Comparison of ENCODE assay signal across 26 cellular contexts in the genomic region with DNA sequence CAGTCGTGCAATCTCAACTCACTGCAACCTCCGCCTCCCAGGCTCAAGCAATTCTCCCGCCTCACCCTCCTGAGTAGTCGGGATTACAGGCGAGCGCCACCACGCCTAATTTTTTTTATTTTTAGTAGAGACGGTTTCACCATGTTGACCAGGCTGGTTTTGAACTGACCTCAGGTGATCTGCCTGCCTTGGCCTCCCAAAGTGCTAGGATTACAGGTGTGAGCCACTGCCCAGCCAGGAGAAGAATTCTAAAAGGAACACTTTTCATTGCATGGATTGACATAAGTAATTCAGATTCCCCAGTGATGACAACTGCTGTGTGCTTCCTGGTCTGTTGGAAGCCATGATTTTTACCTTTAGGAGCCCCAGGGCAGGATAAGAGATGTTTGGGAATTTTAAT. TPM values are rescaled to one million over a fixed set of nuclear protein-coding genes. Genes with fewer than 3 reads are reported as not detected.
DNase-seq lines count a peak whose midpoint lies in the region; ATAC-seq and TF ChIP-seq lines count a peak whose summit lies in the region.
"Had no signal": no experiment of that assay in that cellular context is flagged by ENCODE, and none has a peak within 500 bp of the region (broad histone marks: within the 10 kb centered on the region; RNA-seq: fewer than 3 reads in every experiment).

No MANE protein-coding gene starts in this region.

- H3K4ac ChIP-seq in trophoblast cell (ENCODE audit: low read depth, low read length), result no peak overlapping the region

- H3K79me1 ChIP-seq in trophoblast cell (ENCODE audit: low read length), result peaks cover 5% of the 10 kb centered on the region

- no peak overlapping the region for H2AK5ac ChIP-seq in trophoblast cell (ENCODE audit: low read length)

- intact Hi-C loops in left ventricle myocardium inferior (cut with micrococcal nuclease), result no loop called here

- H3K18ac ChIP-seq in trophoblast cell (ENCODE audit: low read length), result no peak overlapping the region

- H3K14ac ChIP-seq in trophoblast cell (ENCODE audit: low read length), result no peak overlapping the region

- no peak overlapping the region for H2BK12ac ChIP-seq in trophoblast cell (ENCODE audit: low read length)

- H4K91ac ChIP-seq in trophoblast cell (ENCODE audit: low read depth, low read length), result no peak overlapping the region

- ATAC-seq in GM18909 (IDR thresholded peaks at IDR 0.05; ENCODE audit: poor library complexity, unreplicated experiment), result no peak
- no peak for ATAC-seq in HG02973 (IDR thresholded peaks at IDR 0.05; ENCODE audit: unreplicated experiment)
- ATAC-seq: activated CD4-positive, CD25-positive, alpha-beta regulatory T cell treated with anti-CD3 and anti-CD28 coated beads, Interleukin-2, amount 50 U/mL, for 24 hours; activated CD8-positive, alpha-beta T cell treated with anti-CD3 and anti-CD28 coated beads for 36 hours; activated T-helper 17 cell treated with anti-CD3 and anti-CD28 coated beads, Interleukin-2, amount 50 U/mL, for 72 hours; natural killer cell; right cardiac atrium; stimulated activated memory B cell treated with anti-CD40 and anti-IgM and Interleukin-4, amounts not matched to agents 10 μg/mL and 1 μg/mL and 100 μg/mL, for 72 hours; T-cell had no signal

- no peak overlapping the region for H4K12ac ChIP-seq in trophoblast cell (ENCODE audit: low read depth, low read length)

- no peak overlapping the region for H3K23ac ChIP-seq in trophoblast cell (ENCODE audit: low read length)

- H3K9ac ChIP-seq in iPS-18a (ENCODE audit: low read length) (no peak overlapping the region), trophoblast cell (ENCODE audit: low read length) (no peak overlapping the region)
- H3K9ac ChIP-seq: parathyroid adenoma had no signal

- H2BK120ac ChIP-seq in trophoblast cell (ENCODE audit: insufficient read depth, low read length, poor library complexity), result no peak overlapping the region

- H4K8ac ChIP-seq in trophoblast cell (ENCODE audit: low read depth, low read length), result no peak overlapping the region

- TF ChIP-seq CTCF in left ventricle myocardium inferior (IDR thresholded peaks at IDR 0.05; ENCODE audit: borderline replicate concordance) (no peak), right atrium auricular region (IDR thresholded peaks at IDR 0.05) (no peak)

- H3K4me1 ChIP-seq in left ventricle myocardium inferior (peaks cover 48% of the 10 kb centered on the region), right atrium auricular region (peaks cover 0 to 26% of the 10 kb centered on the region in 2 donors), iPS-18a (ENCODE audit: control insufficient read depth, low read depth, low read length) (peaks cover 17% of the 10 kb centered on the region), trophoblast cell (ENCODE audit: control insufficient read depth in 1 of 2, insufficient read depth in 2 of 2, low read length in 2 of 2) (peaks cover 4 to 17% of the 10 kb centered on the region in 2 experiments)
- H3K4me1 ChIP-seq: parathyroid adenoma had no signal

- no peak for DNase-seq in left ventricle myocardium inferior
- no peak for DNase-seq in right atrium auricular region (ENCODE audit: low spot score)
- peak; percentile 69 to 92 for DNase-seq in trophoblast cell
- no peak for DNase-seq in HuH-7 (ENCODE audit: low spot score)
- no peak for DNase-seq in NCI-H82 (lab: John Stamatoyannopoulos, UW)
- DNase-seq: activated CD8-positive, alpha-beta T cell treated with anti-CD3 and anti-CD28 coated beads for 36 hours; anterior cingulate cortex; cortex of kidney; GDM1; KG1; MM.1S; natural killer cell; NCI-H2029 treated with DMSO at 0.1 percent for 48 hours; RPMI8226; stimulated activated CD4-positive, alpha-beta T cell treated with anti-CD3 and anti-CD28 coated beads, Interleukin-12 subunit alpha, Interleukin-12 subunit beta, amount 100 ng/mL, for 4 hours; stimulated activated CD4-positive, alpha-beta T cell treated with anti-CD3 and anti-CD28 coated beads, Interleukin-4, amount 100 ng/mL, for 24 hours; T-cell had no signal

- no CpG with 5 or more reads among the region's 8 CpGs for WGBS in trophoblast cell (ENCODE audit: extremely low coverage, insufficient coverage, insufficient read length)

- H3K4me3 ChIP-seq in left ventricle myocardium inferior (no peak overlapping the region), right atrium auricular region (no peak overlapping the region), iPS-18a (ENCODE audit: low read length) (no peak overlapping the region), trophoblast cell (ENCODE audit: low read depth, low read length) (no peak overlapping the region)
- H3K4me3 ChIP-seq: SJSA1 had no signal

- H3K4me2 ChIP-seq in trophoblast cell (ENCODE audit: low read length), result no peak overlapping the region

- H3K27me3 ChIP-seq in left ventricle myocardium inferior (ENCODE audit: low read depth), result no peaks in the 10 kb centered on the region
- H3K27me3 ChIP-seq in right atrium auricular region, result no peaks in the 10 kb centered on the region
- no peaks in the 10 kb centered on the region for H3K27me3 ChIP-seq in iPS-18a (ENCODE audit: control insufficient read depth, insufficient read depth, low read length)
- no peaks in the 10 kb centered on the region for H3K27me3 ChIP-seq in trophoblast cell (ENCODE audit: insufficient read depth, low read length)
- H3K27me3 ChIP-seq: SJSA1 had no signal

- H3K27ac ChIP-seq in left ventricle myocardium inferior (replicated peaks) (peak overlapping the region; percentile 83), right atrium auricular region (peak overlapping the region in 1 of 2 donors; percentile 77), iPS-18a (ENCODE audit: low read length) (peak overlapping the region; percentile 39), trophoblast cell (ENCODE audit: low read depth, low read length) (no peak overlapping the region)
- H3K27ac ChIP-seq: parathyroid adenoma, SJSA1 had no signal

- H3K36me3 ChIP-seq in left ventricle myocardium inferior, result peaks cover 4% of the 10 kb centered on the region
- H3K36me3 ChIP-seq in right atrium auricular region, result peaks cover 4% of the 10 kb centered on the region
- H3K36me3 ChIP-seq in iPS-18a (ENCODE audit: control insufficient read depth, low read depth, low read length), result no peaks in the 10 kb centered on the region
- H3K36me3 ChIP-seq in trophoblast cell (ENCODE audit: control insufficient read depth in 1 of 2, insufficient read depth in 2 of 2, low read length in 2 of 2), result peaks cover 0 to 2% of the 10 kb centered on the region in 2 experiments
- H3K36me3 ChIP-seq: SJSA1 had no signal

- H2AFZ ChIP-seq in trophoblast cell (ENCODE audit: insufficient read depth, low read length, poor library complexity), result no peak overlapping the region
- H2AFZ ChIP-seq: parathyroid adenoma had no signal

- no peaks in the 10 kb centered on the region for H3K79me2 ChIP-seq in trophoblast cell (ENCODE audit: control insufficient read depth, insufficient read depth, low read length, poor library complexity)
- H3K79me2 ChIP-seq: parathyroid adenoma had no signal

- H2BK5ac ChIP-seq in trophoblast cell (ENCODE audit: low read depth, low read length, poor library complexity), result no peak overlapping the region

- no peaks in the 10 kb centered on the region for H3K9me3 ChIP-seq in left ventricle myocardium inferior (replicated peaks)
- H3K9me3 ChIP-seq in right atrium auricular region, result no peaks in the 10 kb centered on the region
- H3K9me3 ChIP-seq in iPS-18a (ENCODE audit: control insufficient read depth, low read depth, low read length), result no peaks in the 10 kb centered on the region
- H3K9me3 ChIP-seq in trophoblast cell (ENCODE audit: insufficient read depth, low read depth, low read length), result no peaks in the 10 kb centered on the region
- H3K9me3 ChIP-seq: SJSA1 had no signal

RNA-seq across cellular contexts. Expression of gene DMAC2L, which starts 22.1 kb away (rescaled TPM):
- 28.3 TPM for total RNA-seq in left ventricle myocardium inferior
- 10 to 100 TPM; 10.1 to 22.8 TPM for total RNA-seq in right atrium auricular region
- 5.2 and 6.2 TPM in 2 replicates for polyA plus RNA-seq in trophoblast cell (2013)

RNA-seq across cellular contexts. Expression of gene L2HGDH, which starts 22.2 kb away (rescaled TPM):
- 11.3 TPM for total RNA-seq in left ventricle myocardium inferior
- total RNA-seq in right atrium auricular region, result 1 to 10 TPM; 4.0 to 8.3 TPM
- polyA plus RNA-seq in trophoblast cell (2013), result 5.9 and 6.0 TPM in 2 replicates

Comparison
In these comparisons a context has a peak if more than half of its experiments do, and no peak if none do; other contexts are left out.
1. DNase-seq: peak in trophoblast cell (2 of 2); none in left ventricle myocardium inferior (single experiment), right atrium auricular region (single experiment), HuH-7 (single experiment) and NCI-H82 (single experiment).